ENCODE assay signal across 3 cellular contexts in genomic region chr5:56829137-56829536, GRCh38.
TF ChIP-seq lines count a peak whose summit lies in the region.

No MANE protein-coding gene starts in this region.

TF ChIP-seq in GM23338, 12 proteins besides CTCF, POLR2A, EP300 and RAD21 (continued from another document and continues in another):
- TF ChIP-seq ZNF462 (CRISPR knock-in tag; IDR thresholded peaks at IDR 0.05) (no peak), EZH2phosphoT487 (IDR thresholded peaks at IDR 0.05; ENCODE audit: unreplicated experiment) (no peak), NANOG (IDR thresholded peaks at IDR 0.05; ENCODE audit: borderline replicate concordance) (no peak)
- TF ChIP-seq, protein P1, sequence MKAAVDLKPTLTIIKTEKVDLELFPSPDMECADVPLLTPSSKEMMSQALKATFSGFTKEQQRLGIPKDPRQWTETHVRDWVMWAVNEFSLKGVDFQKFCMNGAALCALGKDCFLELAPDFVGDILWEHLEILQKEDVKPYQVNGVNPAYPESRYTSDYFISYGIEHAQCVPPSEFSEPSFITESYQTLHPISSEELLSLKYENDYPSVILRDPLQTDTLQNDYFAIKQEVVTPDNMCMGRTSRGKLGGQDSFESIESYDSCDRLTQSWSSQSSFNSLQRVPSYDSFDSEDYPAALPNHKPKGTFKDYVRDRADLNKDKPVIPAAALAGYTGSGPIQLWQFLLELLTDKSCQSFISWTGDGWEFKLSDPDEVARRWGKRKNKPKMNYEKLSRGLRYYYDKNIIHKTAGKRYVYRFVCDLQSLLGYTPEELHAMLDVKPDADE (IDR thresholded peaks at IDR 0.05): no peak

TF ChIP-seq in SK-N-SH treated with all-trans-retinoic acid at 6 μM for 48 hours, 23 proteins besides CTCF, POLR2A, EP300 and RAD21 (continued from another document):
- TF ChIP-seq, protein P2, sequence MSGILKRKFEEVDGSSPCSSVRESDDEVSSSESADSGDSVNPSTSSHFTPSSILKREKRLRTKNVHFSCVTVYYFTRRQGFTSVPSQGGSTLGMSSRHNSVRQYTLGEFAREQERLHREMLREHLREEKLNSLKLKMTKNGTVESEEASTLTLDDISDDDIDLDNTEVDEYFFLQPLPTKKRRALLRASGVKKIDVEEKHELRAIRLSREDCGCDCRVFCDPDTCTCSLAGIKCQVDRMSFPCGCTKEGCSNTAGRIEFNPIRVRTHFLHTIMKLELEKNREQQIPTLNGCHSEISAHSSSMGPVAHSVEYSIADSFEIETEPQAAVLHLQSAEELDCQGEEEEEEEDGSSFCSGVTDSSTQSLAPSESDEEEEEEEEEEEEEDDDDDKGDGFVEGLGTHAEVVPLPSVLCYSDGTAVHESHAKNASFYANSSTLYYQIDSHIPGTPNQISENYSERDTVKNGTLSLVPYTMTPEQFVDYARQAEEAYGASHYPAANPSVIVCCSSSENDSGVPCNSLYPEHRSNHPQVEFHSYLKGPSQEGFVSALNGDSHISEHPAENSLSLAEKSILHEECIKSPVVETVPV (CRISPR knock-in tag; IDR thresholded peaks at IDR 0.05): no peak
- TF ChIP-seq ZFP3 (CRISPR knock-in tag; IDR thresholded peaks at IDR 0.05) (no peak), ISL1 (CRISPR knock-in tag; IDR thresholded peaks at IDR 0.05) (no peak), PATZ1 (CRISPR knock-in tag; IDR thresholded peaks at IDR 0.05; ENCODE audit: borderline replicate concordance) (no peak), ZNF565 (CRISPR knock-in tag; conservative IDR thresholded peaks at IDR 0.05; ENCODE audit: low read depth) (no peak), RARB (CRISPR knock-in tag; IDR thresholded peaks at IDR 0.05) (no peak), CREB5 (CRISPR knock-in tag; IDR thresholded peaks at IDR 0.05; ENCODE audit: low read depth) (no peak)

TF ChIP-seq in GM12878, 131 proteins besides CTCF, POLR2A, EP300 and RAD21 (continued from another document):
- TF ChIP-seq MLLT1 (IDR thresholded peaks at IDR 0.05): peak; percentile 51; the same call in 1 of the 2 replicates
- TF ChIP-seq CBX3 (IDR thresholded peaks at IDR 0.05; ENCODE audit: borderline replicate concordance, low read depth): no peak
- no peak for TF ChIP-seq IKZF1 (conservative IDR thresholded peaks at IDR 0.05)
- peak; percentile 62; the same call in 1 of the 2 replicates for TF ChIP-seq ZNF384 (IDR thresholded peaks at IDR 0.05; ENCODE audit: borderline replicate concordance, low read depth, low read length)
- TF ChIP-seq ATF7 (IDR thresholded peaks at IDR 0.05; ENCODE audit: low read depth): peak; percentile 18; the same call in 1 of the 2 replicates
- TF ChIP-seq CREM (IDR thresholded peaks at IDR 0.05; ENCODE audit: low read depth): peak; percentile 21; the same call in 1 of the 2 replicates
